ENCODE assay signal across 9 cellular contexts in the genomic region with DNA sequence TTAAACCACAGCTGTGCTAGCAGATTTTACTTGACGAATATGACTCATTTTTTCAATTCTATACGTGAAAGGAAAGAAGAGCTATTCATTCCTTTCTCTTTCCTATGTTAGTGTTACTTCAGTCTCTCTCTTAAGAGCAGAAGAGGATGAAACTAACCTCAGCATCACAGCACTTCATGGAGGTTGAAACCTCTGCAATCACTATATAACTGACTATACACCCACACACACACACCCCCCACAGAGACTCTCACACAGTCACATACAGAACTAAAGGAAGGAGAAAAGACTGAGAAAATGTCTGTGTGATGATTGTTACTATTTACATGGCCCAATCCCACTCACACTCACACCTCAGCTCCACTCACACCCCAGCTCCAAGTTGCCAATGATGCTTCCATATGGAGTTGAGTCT.
DNase-seq lines count a peak whose midpoint lies in the region; ATAC-seq and TF ChIP-seq lines count a peak whose summit lies in the region.
"Had no signal": no experiment of that assay in that cellular context is flagged by ENCODE, and none has a peak within 500 bp of the region (broad histone marks: within the 10 kb centered on the region; RNA-seq: fewer than 3 reads in every experiment).

No MANE protein-coding gene starts in this region.

- no peak overlapping the region for H2AFZ ChIP-seq in MM.1S (ENCODE audit: low read length)

- no peaks in the 10 kb centered on the region for H4K20me1 ChIP-seq in MM.1S (ENCODE audit: insufficient read depth, low read length)

- no peaks in the 10 kb centered on the region for H3K9me2 ChIP-seq in MM.1S (replicated peaks; ENCODE audit: insufficient read depth, low read length)

- no peaks in the 10 kb centered on the region for H3K9me3 ChIP-seq in MM.1S (replicated peaks; ENCODE audit: insufficient read depth, low read length)

- H3K27me3 ChIP-seq in MM.1S (replicated peaks; ENCODE audit: insufficient read depth, low read length) = no peaks in the 10 kb centered on the region

- H3K79me2 ChIP-seq in MM.1S (ENCODE audit: low read length) = no peaks in the 10 kb centered on the region

- no peaks in the 10 kb centered on the region for H3K36me3 ChIP-seq in MM.1S (replicated peaks; ENCODE audit: insufficient read depth, low read length)

- H3F3A ChIP-seq in MM.1S (ENCODE audit: insufficient read depth, low read length) = no peaks in the 10 kb centered on the region

- no peak overlapping the region for H3K4me2 ChIP-seq in MM.1S (ENCODE audit: low read depth, low read length)

- H3K4me1 ChIP-seq in MM.1S (ENCODE audit: low read length) = no peaks in the 10 kb centered on the region

- ATAC-seq in GM19043 (IDR thresholded peaks at IDR 0.05; ENCODE audit: low read depth, unreplicated experiment) (peak; percentile 83), HG02588 (IDR thresholded peaks at IDR 0.05; ENCODE audit: unreplicated experiment) (peak; percentile 89)

- no peak overlapping the region for H3K9ac ChIP-seq in MM.1S (ENCODE audit: low read length)

- H3K27ac ChIP-seq in MM.1S (ENCODE audit: low read length) = no peak overlapping the region

- TF ChIP-seq CTCF in MM.1S (IDR thresholded peaks at IDR 0.05; ENCODE audit: low read length) = no peak

- DNase-seq in NCI-H146 (lab: John Stamatoyannopoulos, UW) = peak; percentile 33
- DNase-seq in stimulated activated CD4-positive, alpha-beta T cell treated with anti-CD3 and anti-CD28 coated beads, TNF-alpha, amount 100 ng/mL, for 24 hours (ENCODE audit: low read depth in 3 of 3) = peak; percentile 33 to 71 (median 44)
- no peak for DNase-seq in erythroblast (lab: John Stamatoyannopoulos, UW)
- DNase-seq in MM.1S = no peak
- no peak for DNase-seq in activated gamma-delta T cell treated with Interleukin-2 at 50 U/mL for 16 hours
- DNase-seq: NCI-H1092 had no signal

- no peak for TF ChIP-seq POLR2A in erythroblast (IDR thresholded peaks at IDR 0.05; ENCODE audit: low read length)

- H3K4me3 ChIP-seq in MM.1S (ENCODE audit: low read length) = no peak overlapping the region
- H3K4me3 ChIP-seq: lung had no signal

Comparison
In these comparisons a context has a peak if more than half of its experiments do, and no peak if none do; other contexts are left out.
1. DNase-seq: peak in NCI-H146 (single experiment) and stimulated activated CD4-positive, alpha-beta T cell treated with anti-CD3 and anti-CD28 coated beads, TNF-alpha, amount 100 ng/mL, for 24 hours (3 of 3); none in erythroblast (0 of 2), MM.1S (single experiment) and activated gamma-delta T cell treated with Interleukin-2 at 50 U/mL for 16 hours (single experiment).